In genomic region chr3:177563381-177563780, GRCh38 we compare ENCODE assay signal across 17 cellular contexts.
"Had no signal": no experiment of that assay in that cellular context is flagged by ENCODE, and none has a peak within 500 bp of the region (broad histone marks: within the 10 kb centered on the region; RNA-seq: fewer than 3 reads in every experiment).

No MANE protein-coding gene starts in this region.

- H3K27me3 ChIP-seq: brain microvascular endothelial cell, left lung, right lobe of liver, spleen, upper lobe of left lung had no signal

- H3K36me3 ChIP-seq: brain microvascular endothelial cell, left lung, right lobe of liver, spleen, upper lobe of left lung had no signal

- DNase-seq: activated B cell treated with CpG ODN at 0.5 μM for 24 hours; activated CD4-positive, alpha-beta T cell treated with anti-CD3 and anti-CD28 coated beads, Interleukin-2, amount 10 ng/mL, durations not matched to agents 24 days and 14 days; activated CD8-positive, alpha-beta memory T cell treated with anti-CD3 and anti-CD28 coated beads, Interleukin-2, amount 50 U/mL, for 4 hours; activated CD8-positive, alpha-beta T cell treated with anti-CD3 and anti-CD28 coated beads, Interleukin-2, amount 10 ng/mL, durations not matched to agents 7 days and 5 days; activated effector memory CD4-positive, alpha-beta T cell treated with anti-CD3 and anti-CD28 coated beads, Interleukin-2, amount 50 U/mL, for 16 hours; activated T-cell treated with anti-CD3 and anti-CD28 coated beads, Interleukin-2, amount 50 U/mL, for 48 hours; amygdala; brain microvascular endothelial cell; effector CD8-positive, alpha-beta T cell; hippocampal formation; kidney; left lung; psoas muscle; right lobe of liver; spleen; SW 1271; upper lobe of left lung had no signal

- H3K27ac ChIP-seq: brain microvascular endothelial cell, left lung, psoas muscle, right lobe of liver, spleen, upper lobe of left lung had no signal

- H3K4me3 ChIP-seq: left lung, psoas muscle, right lobe of liver, spleen, upper lobe of left lung had no signal

- H3K4me1 ChIP-seq: left lung, psoas muscle, right lobe of liver, spleen had no signal
